1 cellular context compared by ENCODE assay signal in the genomic region with DNA sequence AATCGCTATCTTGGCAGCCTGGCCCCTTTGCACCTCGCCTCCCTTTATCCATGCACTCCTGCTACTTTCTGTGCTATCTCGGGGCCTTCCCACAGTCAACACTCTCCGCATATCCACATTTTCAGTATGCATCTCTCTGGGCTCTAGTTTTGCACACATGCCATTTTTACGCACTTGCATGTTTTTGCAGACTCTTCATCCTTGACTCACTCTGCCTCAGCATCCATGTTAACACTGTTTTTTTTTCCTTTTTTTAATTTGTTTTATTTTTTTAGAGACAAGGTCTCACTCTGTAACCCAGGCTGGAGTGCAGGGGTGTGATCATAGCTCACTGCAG.
TF ChIP-seq lines count a peak whose summit lies in the region.

No MANE protein-coding gene starts in this region.

TF ChIP-seq in WTC11, 78 proteins besides CTCF, POLR2A, EP300 and RAD21 (continued from another document):
- TF ChIP-seq, protein P1, sequence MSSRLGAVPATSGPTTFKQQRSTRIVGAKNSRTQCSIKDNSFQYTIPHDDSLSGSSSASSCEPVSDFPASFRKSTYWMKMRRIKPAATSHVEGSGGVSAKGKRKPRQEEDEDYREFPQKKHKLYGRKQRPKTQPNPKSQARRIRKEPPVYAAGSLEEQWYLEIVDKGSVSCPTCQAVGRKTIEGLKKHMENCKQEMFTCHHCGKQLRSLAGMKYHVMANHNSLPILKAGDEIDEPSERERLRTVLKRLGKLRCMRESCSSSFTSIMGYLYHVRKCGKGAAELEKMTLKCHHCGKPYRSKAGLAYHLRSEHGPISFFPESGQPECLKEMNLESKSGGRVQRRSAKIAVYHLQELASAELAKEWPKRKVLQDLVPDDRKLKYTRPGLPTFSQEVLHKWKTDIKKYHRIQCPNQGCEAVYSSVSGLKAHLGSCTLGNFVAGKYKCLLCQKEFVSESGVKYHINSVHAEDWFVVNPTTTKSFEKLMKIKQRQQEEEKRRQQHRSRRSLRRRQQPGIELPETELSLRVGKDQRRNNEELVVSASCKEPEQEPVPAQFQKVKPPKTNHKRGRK (CRISPR knock-in tag; IDR thresholded peaks at IDR 0.05; ENCODE audit: borderline replicate concordance): no peak
- TF ChIP-seq OVOL2 (CRISPR knock-in tag; IDR thresholded peaks at IDR 0.05; ENCODE audit: borderline replicate concordance): no peak
- TF ChIP-seq, protein P2, sequence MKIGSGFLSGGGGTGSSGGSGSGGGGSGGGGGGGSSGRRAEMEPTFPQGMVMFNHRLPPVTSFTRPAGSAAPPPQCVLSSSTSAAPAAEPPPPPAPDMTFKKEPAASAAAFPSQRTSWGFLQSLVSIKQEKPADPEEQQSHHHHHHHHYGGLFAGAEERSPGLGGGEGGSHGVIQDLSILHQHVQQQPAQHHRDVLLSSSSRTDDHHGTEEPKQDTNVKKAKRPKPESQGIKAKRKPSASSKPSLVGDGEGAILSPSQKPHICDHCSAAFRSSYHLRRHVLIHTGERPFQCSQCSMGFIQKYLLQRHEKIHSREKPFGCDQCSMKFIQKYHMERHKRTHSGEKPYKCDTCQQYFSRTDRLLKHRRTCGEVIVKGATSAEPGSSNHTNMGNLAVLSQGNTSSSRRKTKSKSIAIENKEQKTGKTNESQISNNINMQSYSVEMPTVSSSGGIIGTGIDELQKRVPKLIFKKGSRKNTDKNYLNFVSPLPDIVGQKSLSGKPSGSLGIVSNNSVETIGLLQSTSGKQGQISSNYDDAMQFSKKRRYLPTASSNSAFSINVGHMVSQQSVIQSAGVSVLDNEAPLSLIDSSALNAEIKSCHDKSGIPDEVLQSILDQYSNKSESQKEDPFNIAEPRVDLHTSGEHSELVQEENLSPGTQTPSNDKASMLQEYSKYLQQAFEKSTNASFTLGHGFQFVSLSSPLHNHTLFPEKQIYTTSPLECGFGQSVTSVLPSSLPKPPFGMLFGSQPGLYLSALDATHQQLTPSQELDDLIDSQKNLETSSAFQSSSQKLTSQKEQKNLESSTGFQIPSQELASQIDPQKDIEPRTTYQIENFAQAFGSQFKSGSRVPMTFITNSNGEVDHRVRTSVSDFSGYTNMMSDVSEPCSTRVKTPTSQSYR (CRISPR knock-in tag; IDR thresholded peaks at IDR 0.05): no peak
- TF ChIP-seq, protein P3, sequence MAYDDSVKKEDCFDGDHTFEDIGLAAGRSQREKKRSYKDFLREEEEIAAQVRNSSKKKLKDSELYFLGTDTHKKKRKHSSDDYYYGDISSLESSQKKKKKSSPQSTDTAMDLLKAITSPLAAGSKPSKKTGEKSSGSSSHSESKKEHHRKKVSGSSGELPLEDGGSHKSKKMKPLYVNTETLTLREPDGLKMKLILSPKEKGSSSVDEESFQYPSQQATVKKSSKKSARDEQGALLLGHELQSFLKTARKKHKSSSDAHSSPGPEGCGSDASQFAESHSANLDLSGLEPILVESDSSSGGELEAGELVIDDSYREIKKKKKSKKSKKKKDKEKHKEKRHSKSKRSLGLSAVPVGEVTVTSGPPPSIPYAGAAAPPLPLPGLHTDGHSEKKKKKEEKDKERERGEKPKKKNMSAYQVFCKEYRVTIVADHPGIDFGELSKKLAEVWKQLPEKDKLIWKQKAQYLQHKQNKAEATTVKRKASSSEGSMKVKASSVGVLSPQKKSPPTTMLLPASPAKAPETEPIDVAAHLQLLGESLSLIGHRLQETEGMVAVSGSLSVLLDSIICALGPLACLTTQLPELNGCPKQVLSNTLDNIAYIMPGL (CRISPR knock-in tag; IDR thresholded peaks at IDR 0.05): no peak
- TF ChIP-seq SOX15 (CRISPR knock-in tag; IDR thresholded peaks at IDR 0.05): no peak
